ENCODE assay signal across 8 cellular contexts in genomic region chr17:81547614-81547982, GRCh38. TPM values are rescaled to one million over a fixed set of nuclear protein-coding genes. Genes with fewer than 3 reads are reported as not detected.
"Had no signal": no experiment of that assay in that cellular context is flagged by ENCODE, and none has a peak within 500 bp of the region (broad histone marks: within the 10 kb centered on the region; RNA-seq: fewer than 3 reads in every experiment).

No MANE protein-coding gene starts in this region.

- H3K9me3 ChIP-seq: HAP-1 had no signal

- ATAC-seq: HCT116, HepG2 had no signal

- H2AFZ ChIP-seq: GM23248 had no signal

- H3K9ac ChIP-seq: GM23248 had no signal

- H3K4me3 ChIP-seq: GM23248, HAP-1 had no signal

- H3K4me1 ChIP-seq: HAP-1 had no signal

- H3K27ac ChIP-seq: GM23248, HL-60 had no signal

- DNase-seq: GM23248, GOT3, H7, KG1 had no signal

- FAIRE-seq: HepG2 had no signal

RNA-seq across cellular contexts. Expression of gene FSCN2, which starts 19.4 kb away (rescaled TPM):
- total RNA-seq: H7, HepG2 had no signal
